ENCODE assay signal across 25 cellular contexts in the genomic region with DNA sequence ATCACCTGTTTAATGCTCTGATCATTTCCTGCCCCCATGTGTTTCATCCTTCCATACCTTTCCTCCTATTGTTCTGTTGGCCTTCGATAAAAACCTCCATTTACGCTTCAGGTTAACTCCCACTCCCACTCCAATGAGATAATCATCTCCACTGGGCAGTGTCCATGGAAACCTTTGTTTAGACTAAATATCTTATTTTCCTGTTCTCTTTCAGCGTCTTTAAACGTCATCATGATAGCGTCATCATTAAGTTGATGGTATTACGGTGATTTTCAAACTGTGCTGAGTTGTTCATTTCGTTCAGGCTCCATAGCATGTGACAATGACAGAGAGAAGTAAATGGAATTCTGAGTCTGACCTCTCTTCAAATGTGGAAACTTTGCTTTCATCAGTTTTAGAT.
A peak's percentile ranks its signal among the peaks of the same experiment; 100 is the strongest.
DNase-seq lines count a peak whose midpoint lies in the region; ATAC-seq, FAIRE-seq and TF ChIP-seq lines count a peak whose summit lies in the region.
"Had no signal": no experiment of that assay in that cellular context is flagged by ENCODE, and none has a peak within 500 bp of the region (broad histone marks: within the 10 kb centered on the region; RNA-seq: fewer than 3 reads in every experiment).

No MANE protein-coding gene starts in this region.

- H3K79me2 ChIP-seq in mesendoderm (ENCODE audit: control insufficient read depth, insufficient read depth, low read length), result no peaks in the 10 kb centered on the region

- no peak overlapping the region for H3K4me2 ChIP-seq in mesendoderm (ENCODE audit: low read length)

- in situ Hi-C loops in astrocyte of the spinal cord (cut with HindIII; ENCODE audit: low sequenced_read_pairs), result no loop called here

- WGBS in mesendoderm (ENCODE audit: extremely low coverage, insufficient coverage, low lambda C conversion rate), result no CpG with 5 or more reads among the region's 7 CpGs

- peaks cover 3 to 12% of the 10 kb centered on the region in 2 donors for H3K9me3 Mint-ChIP-seq in stimulated activated naive CD8-positive, alpha-beta T cell treated with anti-CD3 and anti-CD28 coated beads, Interleukin-15, amount 100 ng/mL, for 72 hours
- H3K9me3 Mint-ChIP-seq: dendritic cell treated with granulocyte-macrophage colony-stimulating factor and Interleukin-4, amounts not matched to agents 40 ng/mL and 50 ng/mL, for 4 days; nephron had no signal

- H3K4me1 ChIP-seq in mesendoderm (ENCODE audit: control insufficient read depth, low read depth, low read length), result no peaks in the 10 kb centered on the region
- H3K4me1 ChIP-seq: right atrium auricular region, upper lobe of left lung had no signal

- no peak overlapping the region for H3K4me3 Mint-ChIP-seq in stimulated activated naive CD8-positive, alpha-beta T cell treated with anti-CD3 and anti-CD28 coated beads, Interleukin-15, amount 100 ng/mL, for 72 hours
- H3K4me3 Mint-ChIP-seq: CD14-positive monocyte; dendritic cell treated with granulocyte-macrophage colony-stimulating factor and Interleukin-4, amounts not matched to agents 40 ng/mL and 50 ng/mL, for 4 days; nephron had no signal

- H3K9ac ChIP-seq in mesendoderm (ENCODE audit: low read length), result no peak overlapping the region

- TF ChIP-seq CTCF in astrocyte of the spinal cord (IDR thresholded peaks at IDR 0.05; ENCODE audit: low read depth, low read length), result no peak

- no peak for TF ChIP-seq POLR2A in H54 (IDR thresholded peaks at IDR 0.05; ENCODE audit: low read depth, low read length)

- no peak overlapping the region for H2BK15ac ChIP-seq in mesendoderm (replicated peaks; ENCODE audit: low read depth)

- no peak overlapping the region for H2AK5ac ChIP-seq in mesendoderm (ENCODE audit: low read length)

- ATAC-seq in stimulated activated naive CD8-positive, alpha-beta T cell treated with anti-CD3 and anti-CD28 coated beads, Interleukin-15, amount 100 ng/mL, for 72 hours, result no peak
- ATAC-seq: activated naive CD4-positive, alpha-beta T cell treated with anti-CD3 and anti-CD28 coated beads, Interleukin-2, amount 50 U/mL, for 72 hours; mucosa of descending colon; Right ventricle myocardium inferior had no signal

- H2BK5ac ChIP-seq in mesendoderm (ENCODE audit: low read length), result no peak overlapping the region

- H3K4ac ChIP-seq in mesendoderm (ENCODE audit: low read depth, low read length), result no peak overlapping the region

- FAIRE-seq in H54 (lab: Jason Lieb, UNC), result peak; percentile 70
- FAIRE-seq: GM12891 had no signal

- H3K27me3 Mint-ChIP-seq in stimulated activated naive CD8-positive, alpha-beta T cell treated with anti-CD3 and anti-CD28 coated beads, Interleukin-15, amount 100 ng/mL, for 72 hours, result no peaks in the 10 kb centered on the region
- H3K27me3 Mint-ChIP-seq: dendritic cell treated with granulocyte-macrophage colony-stimulating factor and Interleukin-4, amounts not matched to agents 40 ng/mL and 50 ng/mL, for 4 days had no signal

- H3K27ac ChIP-seq in mesendoderm (ENCODE audit: low read depth, low read length), result no peak overlapping the region
- H3K27ac ChIP-seq: ovary, right atrium auricular region, upper lobe of left lung had no signal

- no peaks in the 10 kb centered on the region for H3K36me3 ChIP-seq in mesendoderm (ENCODE audit: control insufficient read depth, insufficient read depth, low read length)
- H3K36me3 ChIP-seq: ovary, right atrium auricular region, upper lobe of left lung had no signal

- DNase-seq in H54 (ENCODE audit: insufficient read length, low spot score) (no peak), NCI-H1930 (lab: John Stamatoyannopoulos, UW) (peak; percentile 7 to 16), astrocyte of the spinal cord (ENCODE audit: low read depth, low spot score) (peak; percentile 9), mesendoderm (peak; percentile 11), cortex of kidney (lab: John Stamatoyannopoulos, UW) (no peak), NCI-H128 (lab: John Stamatoyannopoulos, UW; ENCODE audit: unreplicated experiment) (no peak)
- DNase-seq in stimulated activated naive CD8-positive, alpha-beta T cell treated with anti-CD3 and anti-CD28 coated beads, Interleukin-15, amount 100 ng/mL, for 72 hours, result no peak
- DNase-seq: activated T-cell treated with anti-CD3 and anti-CD28 coated beads for 4 hours; anterior cingulate cortex; caudate nucleus; mucosa of descending colon; NCI-H187; NCI-H345; ovary; stimulated activated CD4-positive, alpha-beta T cell treated with anti-CD3 and anti-CD28 coated beads, Interleukin-2, amount 100 ng/mL, for 48 hours; substantia nigra; T-helper 2 cell; upper lobe of left lung had no signal

- no peaks in the 10 kb centered on the region for H3K4me1 Mint-ChIP-seq in stimulated activated naive CD8-positive, alpha-beta T cell treated with anti-CD3 and anti-CD28 coated beads, Interleukin-15, amount 100 ng/mL, for 72 hours
- H3K4me1 Mint-ChIP-seq: CD14-positive monocyte had no signal

- no peak overlapping the region for H3K23ac ChIP-seq in mesendoderm (ENCODE audit: low read length)

- H3K4me3 ChIP-seq in astrocyte of the spinal cord (ENCODE audit: low read depth, low read length), result no peak overlapping the region
- H3K4me3 ChIP-seq in mesendoderm (ENCODE audit: low read length), result no peak overlapping the region
- H3K4me3 ChIP-seq: mucosa of descending colon, ovary, right atrium auricular region, upper lobe of left lung had no signal

- no peak overlapping the region for H3K56ac ChIP-seq in mesendoderm (ENCODE audit: low read length)

- no peak overlapping the region for H3K18ac ChIP-seq in mesendoderm (ENCODE audit: low read length)

- no peak overlapping the region for H2BK120ac ChIP-seq in mesendoderm (ENCODE audit: low read depth, low read length)

- no peak overlapping the region for H4K5ac ChIP-seq in mesendoderm (ENCODE audit: low read length)

- no peaks in the 10 kb centered on the region for H3K79me1 ChIP-seq in mesendoderm (ENCODE audit: low read length)

- no peak overlapping the region for H3K27ac Mint-ChIP-seq in stimulated activated naive CD8-positive, alpha-beta T cell treated with anti-CD3 and anti-CD28 coated beads, Interleukin-15, amount 100 ng/mL, for 72 hours
- H3K27ac Mint-ChIP-seq: activated naive CD4-positive, alpha-beta T cell treated with anti-CD3 and anti-CD28 coated beads, Interleukin-2, amount 50 U/mL, for 72 hours; CD14-positive monocyte; dendritic cell treated with granulocyte-macrophage colony-stimulating factor and Interleukin-4, amounts not matched to agents 40 ng/mL and 50 ng/mL, for 4 days; nephron had no signal

- no peak overlapping the region for H4K8ac ChIP-seq in mesendoderm (ENCODE audit: low read depth, low read length)

- no peaks in the 10 kb centered on the region for H3K27me3 ChIP-seq in mesendoderm (ENCODE audit: insufficient read depth, low read length, poor library complexity)
- H3K27me3 ChIP-seq: ovary, right atrium auricular region, upper lobe of left lung had no signal

Comparison
In these comparisons a context has a peak if more than half of its experiments do, and no peak if none do; other contexts are left out.
1. DNase-seq: peak in NCI-H1930 (2 of 2), astrocyte of the spinal cord (single experiment) and mesendoderm (single experiment); none in H54 (single experiment), stimulated activated naive CD8-positive, alpha-beta T cell treated with anti-CD3 and anti-CD28 coated beads, Interleukin-15, amount 100 ng/mL, for 72 hours (0 of 2), cortex of kidney (single experiment) and NCI-H128 (single experiment).